In the genomic region with DNA sequence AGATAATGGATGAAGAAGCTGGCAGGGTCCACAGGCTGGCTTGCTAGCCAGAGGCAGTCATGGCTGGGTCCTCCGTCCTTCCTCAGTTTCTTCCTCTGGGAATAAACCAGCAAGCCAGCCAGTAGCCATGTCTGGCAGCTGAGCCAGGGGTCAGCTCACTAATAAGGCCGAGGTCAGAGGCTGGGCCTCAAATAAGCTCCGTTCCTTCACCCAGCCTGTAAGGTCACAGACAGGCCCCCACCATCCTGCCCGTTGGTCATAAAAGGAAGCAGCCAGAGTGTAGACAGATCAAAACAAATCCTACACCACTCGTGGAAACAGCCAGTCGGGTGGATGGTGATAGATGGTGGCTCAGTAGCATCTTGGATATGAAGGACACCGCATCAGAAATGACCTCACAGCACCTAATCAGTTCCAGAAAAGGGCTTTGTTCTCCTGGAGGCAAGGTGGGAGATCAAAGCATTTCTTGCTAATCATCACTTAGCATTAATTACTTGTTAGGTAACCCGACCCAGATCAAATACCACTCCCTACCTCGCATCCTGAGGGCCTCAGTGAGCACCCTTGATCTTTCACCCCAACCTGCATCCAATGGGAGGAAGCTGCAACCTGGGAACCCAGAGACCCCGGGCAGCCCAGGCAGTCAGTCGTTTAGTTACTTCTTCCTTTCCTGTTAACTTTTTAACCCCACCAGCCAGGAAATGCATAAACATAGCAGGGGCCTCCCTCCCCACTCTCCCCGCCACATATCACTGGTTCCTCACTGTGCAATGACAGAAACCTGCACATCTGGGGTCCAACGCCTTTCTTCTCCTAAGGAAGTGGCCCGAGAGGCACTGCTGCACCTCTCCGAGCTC, we compare ENCODE assay signal across 16 cellular contexts.
DNase-seq lines count a peak whose midpoint lies in the region; ATAC-seq lines count a peak whose summit lies in the region.
"Had no signal": no experiment of that assay in that cellular context is flagged by ENCODE, and none has a peak within 500 bp of the region (broad histone marks: within the 10 kb centered on the region; RNA-seq: fewer than 3 reads in every experiment).

No MANE protein-coding gene starts in this region.

- CTCF ChIA-PET in activated CD8-positive, alpha-beta memory T cell treated with anti-CD3 and anti-CD28 coated beads, Interleukin-2, amount 10 ng/mL, durations not matched to agents 7 days and 5 days (lab: Charles Lee), result interaction anchor here (0.7 to 12.9 kb wide), 8 partner anchors 9 to 303 kb away, joined by 3 to 100 read pairs (median 4); a partner anchor contains a TSS

- intact Hi-C loops in dendritic cell treated with granulocyte-macrophage colony-stimulating factor and Interleukin-4, amounts not matched to agents 40 ng/mL and 50 ng/mL, for 4 days (cut with micrococcal nuclease), result no loop called here

- no peaks in the 10 kb centered on the region for H3K9me3 ChIP-seq in SJCRH30 (replicated peaks)
- H3K9me3 ChIP-seq: psoas muscle, testis had no signal

- H3K27ac Mint-ChIP-seq in activated CD8-positive, alpha-beta memory T cell treated with anti-CD3 and anti-CD28 coated beads, Interleukin-2, amount 10 ng/mL, durations not matched to agents 7 days and 5 days, result peak overlapping the region; percentile 73
- H3K27ac Mint-ChIP-seq in dendritic cell treated with granulocyte-macrophage colony-stimulating factor and Interleukin-4, amounts not matched to agents 40 ng/mL and 50 ng/mL, for 4 days, result peak overlapping the region; percentile 12
- H3K27ac Mint-ChIP-seq in stimulated activated effector memory CD8-positive, alpha-beta T cell treated with anti-CD3 and anti-CD28 coated beads, Interleukin-12 subunit alpha, Interleukin-12 subunit beta, amount 100 ng/mL, for 72 hours, result peak overlapping the region; percentile 37
- H3K27ac Mint-ChIP-seq: activated naive CD4-positive, alpha-beta T cell treated with anti-CD3 and anti-CD28 coated beads, Interleukin-2, amount 10 ng/mL, durations not matched to agents 7 days and 5 days had no signal

- no peak overlapping the region for H3K27ac ChIP-seq in SJCRH30
- H3K27ac ChIP-seq: psoas muscle, testis had no signal

- ATAC-seq in activated CD8-positive, alpha-beta memory T cell treated with anti-CD3 and anti-CD28 coated beads, Interleukin-2, amount 10 ng/mL, durations not matched to agents 7 days and 5 days, result no peak
- ATAC-seq in stimulated activated effector memory CD8-positive, alpha-beta T cell treated with anti-CD3 and anti-CD28 coated beads, Interleukin-12 subunit alpha, Interleukin-12 subunit beta, amount 100 ng/mL, for 72 hours, result no peak
- no peak for ATAC-seq in HG03175 (IDR thresholded peaks at IDR 0.05; ENCODE audit: unreplicated experiment)
- ATAC-seq in HG03520 (IDR thresholded peaks at IDR 0.05; ENCODE audit: unreplicated experiment), result no peak
- ATAC-seq: psoas muscle had no signal

- no peak for DNase-seq in activated CD8-positive, alpha-beta memory T cell treated with anti-CD3 and anti-CD28 coated beads, Interleukin-2, amount 10 ng/mL, durations not matched to agents 7 days and 5 days
- no peak for DNase-seq in activated CD8-positive, alpha-beta memory T cell treated with anti-CD3 and anti-CD28 coated beads for 24 hours
- peak; percentile 53 for DNase-seq in NCI-H69 (lab: John Stamatoyannopoulos, UW)
- DNase-seq in stimulated activated effector memory CD8-positive, alpha-beta T cell treated with anti-CD3 and anti-CD28 coated beads, Interleukin-12 subunit alpha, Interleukin-12 subunit beta, amount 100 ng/mL, for 72 hours (ENCODE audit: low spot score in 2 of 2), result no peak
- DNase-seq in SJCRH30, result no peak
- DNase-seq: activated naive CD4-positive, alpha-beta T cell treated with anti-CD3 and anti-CD28 coated beads, Interleukin-2, amount 10 ng/mL, durations not matched to agents 7 days and 5 days; DMS 273 treated with DMSO at 0.1 percent for 48 hours; islet precursor cell; NCI-H1694; NCI-H82; psoas muscle; SHP77; testis had no signal

- no peaks in the 10 kb centered on the region for H3K27me3 ChIP-seq in SJCRH30
- H3K27me3 ChIP-seq: testis had no signal

- no peak overlapping the region for H3K4me3 ChIP-seq in SJCRH30
- H3K4me3 ChIP-seq: psoas muscle, testis had no signal

- no peaks in the 10 kb centered on the region for H3K27me3 Mint-ChIP-seq in activated CD8-positive, alpha-beta memory T cell treated with anti-CD3 and anti-CD28 coated beads, Interleukin-2, amount 10 ng/mL, durations not matched to agents 7 days and 5 days
- H3K27me3 Mint-ChIP-seq in dendritic cell treated with granulocyte-macrophage colony-stimulating factor and Interleukin-4, amounts not matched to agents 40 ng/mL and 50 ng/mL, for 4 days, result no peaks in the 10 kb centered on the region
- H3K27me3 Mint-ChIP-seq: activated naive CD4-positive, alpha-beta T cell treated with anti-CD3 and anti-CD28 coated beads, Interleukin-2, amount 10 ng/mL, durations not matched to agents 7 days and 5 days had no signal

- no peaks in the 10 kb centered on the region for H3K36me3 ChIP-seq in SJCRH30

- H3K9me3 Mint-ChIP-seq in activated CD8-positive, alpha-beta memory T cell treated with anti-CD3 and anti-CD28 coated beads, Interleukin-2, amount 10 ng/mL, durations not matched to agents 7 days and 5 days (ENCODE audit: low read depth), result no peaks in the 10 kb centered on the region
- H3K9me3 Mint-ChIP-seq in dendritic cell treated with granulocyte-macrophage colony-stimulating factor and Interleukin-4, amounts not matched to agents 40 ng/mL and 50 ng/mL, for 4 days, result no peaks in the 10 kb centered on the region
- H3K9me3 Mint-ChIP-seq in stimulated activated effector memory CD8-positive, alpha-beta T cell treated with anti-CD3 and anti-CD28 coated beads, Interleukin-12 subunit alpha, Interleukin-12 subunit beta, amount 100 ng/mL, for 72 hours, result no peaks in the 10 kb centered on the region
- H3K9me3 Mint-ChIP-seq: activated naive CD4-positive, alpha-beta T cell treated with anti-CD3 and anti-CD28 coated beads, Interleukin-2, amount 10 ng/mL, durations not matched to agents 7 days and 5 days had no signal

- H3K4me3 Mint-ChIP-seq in activated CD8-positive, alpha-beta memory T cell treated with anti-CD3 and anti-CD28 coated beads, Interleukin-2, amount 10 ng/mL, durations not matched to agents 7 days and 5 days, result no peak overlapping the region
- H3K4me3 Mint-ChIP-seq in dendritic cell treated with granulocyte-macrophage colony-stimulating factor and Interleukin-4, amounts not matched to agents 40 ng/mL and 50 ng/mL, for 4 days, result no peak overlapping the region
- H3K4me3 Mint-ChIP-seq in stimulated activated effector memory CD8-positive, alpha-beta T cell treated with anti-CD3 and anti-CD28 coated beads, Interleukin-12 subunit alpha, Interleukin-12 subunit beta, amount 100 ng/mL, for 72 hours, result no peak overlapping the region
- H3K4me3 Mint-ChIP-seq: activated naive CD4-positive, alpha-beta T cell treated with anti-CD3 and anti-CD28 coated beads, Interleukin-2, amount 10 ng/mL, durations not matched to agents 7 days and 5 days had no signal

- no peaks in the 10 kb centered on the region for H3K4me1 ChIP-seq in SJCRH30
- H3K4me1 ChIP-seq: psoas muscle, testis had no signal

- peaks cover 13% of the 10 kb centered on the region for H3K36me3 Mint-ChIP-seq in activated CD8-positive, alpha-beta memory T cell treated with anti-CD3 and anti-CD28 coated beads, Interleukin-2, amount 10 ng/mL, durations not matched to agents 7 days and 5 days
- H3K36me3 Mint-ChIP-seq in dendritic cell treated with granulocyte-macrophage colony-stimulating factor and Interleukin-4, amounts not matched to agents 40 ng/mL and 50 ng/mL, for 4 days (ENCODE audit: low read depth), result peaks cover 83% of the 10 kb centered on the region
- peaks cover 47% of the 10 kb centered on the region for H3K36me3 Mint-ChIP-seq in stimulated activated effector memory CD8-positive, alpha-beta T cell treated with anti-CD3 and anti-CD28 coated beads, Interleukin-12 subunit alpha, Interleukin-12 subunit beta, amount 100 ng/mL, for 72 hours

- H3K4me1 Mint-ChIP-seq in activated CD8-positive, alpha-beta memory T cell treated with anti-CD3 and anti-CD28 coated beads, Interleukin-2, amount 10 ng/mL, durations not matched to agents 7 days and 5 days, result peaks cover 10% of the 10 kb centered on the region
- peaks cover 44% of the 10 kb centered on the region for H3K4me1 Mint-ChIP-seq in dendritic cell treated with granulocyte-macrophage colony-stimulating factor and Interleukin-4, amounts not matched to agents 40 ng/mL and 50 ng/mL, for 4 days (ENCODE audit: low read depth)
- H3K4me1 Mint-ChIP-seq in stimulated activated effector memory CD8-positive, alpha-beta T cell treated with anti-CD3 and anti-CD28 coated beads, Interleukin-12 subunit alpha, Interleukin-12 subunit beta, amount 100 ng/mL, for 72 hours, result peaks cover 21% of the 10 kb centered on the region

Comparison
In these comparisons a context has a peak if more than half of its experiments do, and no peak if none do; other contexts are left out.
1. H3K27ac Mint-ChIP-seq: peak in every context shown above with its lines; median percentile 73 in activated CD8-positive, alpha-beta memory T cell treated with anti-CD3 and anti-CD28 coated beads, Interleukin-2, amount 10 ng/mL, durations not matched to agents 7 days and 5 days; 37 in stimulated activated effector memory CD8-positive, alpha-beta T cell treated with anti-CD3 and anti-CD28 coated beads, Interleukin-12 subunit alpha, Interleukin-12 subunit beta, amount 100 ng/mL, for 72 hours; 12 in dendritic cell treated with granulocyte-macrophage colony-stimulating factor and Interleukin-4, amounts not matched to agents 40 ng/mL and 50 ng/mL, for 4 days.